8 cellular contexts compared by ENCODE assay signal in genomic region chr6:26198626-26199056, GRCh38.
A peak's percentile ranks its signal among the peaks of the same experiment; 100 is the strongest.
DNase-seq lines count a peak whose midpoint lies in the region; ATAC-seq and TF ChIP-seq lines count a peak whose summit lies in the region.

No MANE protein-coding gene starts in this region.

- peak overlapping the region; percentile 42 to 56 (median 48) for H3K4me3 ChIP-seq in gastrocnemius medialis

- peak overlapping the region; percentile 98 for H3K27ac Mint-ChIP-seq in activated CD4-positive, alpha-beta T cell treated with anti-CD3 and anti-CD28 coated beads, Interleukin-2, amount 10 ng/mL, durations not matched to agents 7 days and 5 days

- no peaks in the 10 kb centered on the region for H3K9me3 Mint-ChIP-seq in activated CD4-positive, alpha-beta T cell treated with anti-CD3 and anti-CD28 coated beads, Interleukin-2, amount 10 ng/mL, durations not matched to agents 7 days and 5 days

- peak overlapping the region; percentile 64 to 76 (median 72) for H3K27ac ChIP-seq in gastrocnemius medialis

- POLR2A ChIA-PET in activated CD4-positive, alpha-beta T cell treated with anti-CD3 and anti-CD28 coated beads, Interleukin-2, amount 10 ng/mL, durations not matched to agents 7 days and 5 days (lab: Charles Lee) = interaction anchor here (1.1 to 6.5 kb wide), 20 partner anchors 10 to 1692 kb away, joined by 3 to 205 read pairs (median 38); a partner anchor contains a TSS

- TF ChIP-seq POLR2A in gastrocnemius medialis (IDR thresholded peaks at IDR 0.05) = no peak

- H3K9me3 ChIP-seq in gastrocnemius medialis = no peaks in the 10 kb centered on the region

- H3K27me3 Mint-ChIP-seq in activated CD4-positive, alpha-beta T cell treated with anti-CD3 and anti-CD28 coated beads, Interleukin-2, amount 10 ng/mL, durations not matched to agents 7 days and 5 days = no peaks in the 10 kb centered on the region

- in situ Hi-C loops in gastrocnemius medialis (cut with MboI; ENCODE audit: low sequenced_read_pairs in 4 of 4) = loop anchor here in 1 of 4 donors (25.0 kb wide), 1 partner anchor 1614 kb away; a partner anchor contains a TSS

- no peaks in the 10 kb centered on the region for H3K36me3 ChIP-seq in gastrocnemius medialis

- intact Hi-C loops in Right ventricle myocardium superior (cut with DNase I) = loop anchor here (5.0 to 10.0 kb wide), 2 partner anchors 76 to 164 kb away; a partner anchor contains a TSS
- intact Hi-C loops in gastrocnemius medialis (cut with DNase I; ENCODE audit: low total_unique reads) = no loop called here

- peak; percentile 1 to 2 for ATAC-seq in activated CD4-positive, CD25-positive, alpha-beta regulatory T cell treated with anti-CD3 and anti-CD28 coated beads, Interleukin-2, amount 50 U/mL, for 24 hours
- peak; percentile 12 for ATAC-seq in HG03354 (IDR thresholded peaks at IDR 0.05; ENCODE audit: poor library complexity, severe bottlenecking, unreplicated experiment)
- peak; percentile 14 for ATAC-seq in Right ventricle myocardium superior (ENCODE audit: poor library complexity)
- no peak for ATAC-seq in gastrocnemius medialis

- CTCF ChIA-PET in activated CD4-positive, alpha-beta T cell treated with anti-CD3 and anti-CD28 coated beads, Interleukin-2, amount 10 ng/mL, durations not matched to agents 7 days and 5 days (lab: Charles Lee) = interaction anchor here (1.2 to 6.0 kb wide), 10 partner anchors 11 to 173 kb away, joined by 3 to 59 read pairs (median 11); a partner anchor contains a TSS

- peaks cover 38% of the 10 kb centered on the region for H3K4me1 Mint-ChIP-seq in activated CD4-positive, alpha-beta T cell treated with anti-CD3 and anti-CD28 coated beads, Interleukin-2, amount 10 ng/mL, durations not matched to agents 7 days and 5 days

- H3K4me3 Mint-ChIP-seq in activated CD4-positive, alpha-beta T cell treated with anti-CD3 and anti-CD28 coated beads, Interleukin-2, amount 10 ng/mL, durations not matched to agents 7 days and 5 days = peak overlapping the region; percentile 99

- peaks cover 80 to 99% (median 99%) of the 10 kb centered on the region in 3 donors for H3K27me3 ChIP-seq in gastrocnemius medialis

- DNase-seq in activated CD4-positive, CD25-positive, alpha-beta regulatory T cell (lab: John Stamatoyannopoulos, UW) = no peak
- DNase-seq in activated CD4-positive, alpha-beta T cell treated with anti-CD3 and anti-CD28 coated beads, Interleukin-2, amount 10 ng/mL, durations not matched to agents 7 days and 5 days = no peak
- DNase-seq in Right ventricle myocardium superior (no peak), gastrocnemius medialis (no peak), glomerular visceral epithelial cell (ENCODE audit: extremely low spot score) (no peak), mucosa of gallbladder (ENCODE audit: low spot score) (no peak)

- peaks cover 32% of the 10 kb centered on the region for H3K36me3 Mint-ChIP-seq in activated CD4-positive, alpha-beta T cell treated with anti-CD3 and anti-CD28 coated beads, Interleukin-2, amount 10 ng/mL, durations not matched to agents 7 days and 5 days (ENCODE audit: low read depth)

- H3K4me1 ChIP-seq in gastrocnemius medialis = peaks cover 3 to 5% of the 10 kb centered on the region in 2 donors

- TF ChIP-seq CTCF in gastrocnemius medialis (IDR thresholded peaks at IDR 0.05 in 4 of 5, conservative IDR thresholded peaks at IDR 0.05 in 1 of 5) = no peak

Comparison
In these comparisons a context has a peak if more than half of its experiments do, and no peak if none do; other contexts are left out.
1. ATAC-seq: peak in activated CD4-positive, CD25-positive, alpha-beta regulatory T cell treated with anti-CD3 and anti-CD28 coated beads, Interleukin-2, amount 50 U/mL, for 24 hours (2 of 2), HG03354 (single experiment) and Right ventricle myocardium superior (single experiment); none in gastrocnemius medialis (0 of 2).